18 cellular contexts compared by ENCODE assay signal in genomic region chr3:157096328-157096727, GRCh38.
DNase-seq lines count a peak whose midpoint lies in the region; ATAC-seq and TF ChIP-seq lines count a peak whose summit lies in the region.
"Had no signal": no experiment of that assay in that cellular context is flagged by ENCODE, and none has a peak within 500 bp of the region (broad histone marks: within the 10 kb centered on the region; RNA-seq: fewer than 3 reads in every experiment).

No MANE protein-coding gene starts in this region.

- H3K27me3 ChIP-seq in left ventricle myocardium inferior (ENCODE audit: low read depth) (no peaks in the 10 kb centered on the region), IMR-90 (ENCODE audit: control insufficient read depth, insufficient read depth, low read length) (no peaks in the 10 kb centered on the region), mesenchymal stem cell (ENCODE audit: control insufficient read depth in 1 of 2, insufficient read depth in 1 of 2, low read length in 2 of 2) (no peaks in the 10 kb centered on the region), mesendoderm (ENCODE audit: insufficient read depth, low read length, poor library complexity) (no peaks in the 10 kb centered on the region)
- H3K27me3 ChIP-seq: BE2C had no signal

- TF ChIP-seq POLR2A in IMR-90 (IDR thresholded peaks at IDR 0.05; ENCODE audit: low read depth, low read length), result no peak

- H3K4me2 ChIP-seq in IMR-90 (ENCODE audit: low read depth, low read length) (no peak overlapping the region), mesenchymal stem cell (ENCODE audit: low read length, poor library complexity, severe bottlenecking) (no peak overlapping the region), mesendoderm (ENCODE audit: low read length) (no peak overlapping the region)

- H2BK15ac ChIP-seq in IMR-90 (ENCODE audit: low read depth, low read length) (peak overlapping the region; percentile 76; the same call in 2 of the 3 replicates), mesenchymal stem cell (ENCODE audit: low read depth, poor library complexity, severe bottlenecking) (no peak overlapping the region), mesendoderm (replicated peaks; ENCODE audit: low read depth) (no peak overlapping the region)

- 0 out of 2 replicates have a peak, but pooled peaks cover 3% of the 10 kb centered on the region for H4K20me1 ChIP-seq in IMR-90 (ENCODE audit: insufficient read depth, low read length)

- H4K91ac ChIP-seq in IMR-90 (ENCODE audit: insufficient read depth, low read depth, low read length) (peak overlapping the region; percentile 49; the same call in 1 of the 2 replicates), mesenchymal stem cell (ENCODE audit: low read length) (peak overlapping the region; percentile 10)

- H3K27ac Mint-ChIP-seq in activated T-helper 17 cell treated with anti-CD3 and anti-CD28 coated beads, Interleukin-2, amount 50 U/mL, for 72 hours, result peak overlapping the region; percentile 57
- H3K27ac Mint-ChIP-seq in activated naive CD4-positive, alpha-beta T cell treated with anti-CD3 and anti-CD28 coated beads, Interleukin-2, amount 10 ng/mL, durations not matched to agents 7 days and 5 days, result no peak overlapping the region
- H3K27ac Mint-ChIP-seq: CD4-positive, CD25-positive, alpha-beta regulatory T cell had no signal

- no peak for TF ChIP-seq RAD21 in IMR-90 (IDR thresholded peaks at IDR 0.05; ENCODE audit: low read length)

- peaks cover 39% of the 10 kb centered on the region for H3K4me1 Mint-ChIP-seq in activated T-helper 17 cell treated with anti-CD3 and anti-CD28 coated beads, Interleukin-2, amount 50 U/mL, for 72 hours
- H3K4me1 Mint-ChIP-seq in activated naive CD4-positive, alpha-beta T cell treated with anti-CD3 and anti-CD28 coated beads, Interleukin-2, amount 10 ng/mL, durations not matched to agents 7 days and 5 days, result peaks cover 12% of the 10 kb centered on the region

- H3K9me1 ChIP-seq in IMR-90 (ENCODE audit: insufficient read depth, low read length), result peaks cover 16% of the 10 kb centered on the region

- H3K4me3 ChIP-seq in left ventricle myocardium inferior (no peak overlapping the region), IMR-90 (ENCODE audit: insufficient read depth, low read depth, low read length) (no peak overlapping the region), mesenchymal stem cell (ENCODE audit: insufficient read depth in 1 of 2, low read depth in 1 of 2, low read length in 2 of 2) (no peak overlapping the region), mesendoderm (ENCODE audit: low read length) (no peak overlapping the region)
- H3K4me3 ChIP-seq: GM12878 had no signal

- H3K4me1 ChIP-seq in left ventricle myocardium inferior (peaks cover 78% of the 10 kb centered on the region), IMR-90 (ENCODE audit: control insufficient read depth, insufficient read depth, low read length) (peaks cover 37% of the 10 kb centered on the region), mesenchymal stem cell (ENCODE audit: control insufficient read depth, insufficient read depth, low read depth, low read length) (peaks cover 4% of the 10 kb centered on the region), mesendoderm (ENCODE audit: control insufficient read depth, low read depth, low read length) (no peaks in the 10 kb centered on the region)

- H3K14ac ChIP-seq in IMR-90 (replicated peaks; ENCODE audit: low read depth, low read length) (no peak overlapping the region; the same call in 1 of the 2 replicates), mesenchymal stem cell (ENCODE audit: low read length in 2 of 2) (no peak overlapping the region)

- POLR2A ChIA-PET in IMR-90 (lab: Charles Lee; ENCODE audit: unreplicated experiment), result no interaction called here

- no peak for ATAC-seq in IMR-90 (ENCODE audit: low read depth)
- no peak for ATAC-seq in activated T-helper 17 cell treated with anti-CD3 and anti-CD28 coated beads, Interleukin-2, amount 50 U/mL, for 72 hours (replicated peaks)
- ATAC-seq: GM12878 had no signal

- 75% methylated on average over 3 of the region's 5 CpGs; no CpG with 5 or more reads in 1 of the 2 experiments for WGBS in IMR-90 (ENCODE audit: extremely low coverage in 2 of 2, insufficient read length in 1 of 2), 2 experiments
- 98% methylated on average over 4 of the region's 5 CpGs for WGBS in mesenchymal stem cell
- WGBS in mesendoderm (ENCODE audit: extremely low coverage, insufficient coverage, low lambda C conversion rate), result no CpG with 5 or more reads among the region's 5 CpGs

- TF ChIP-seq CTCF in left ventricle myocardium inferior (IDR thresholded peaks at IDR 0.05; ENCODE audit: borderline replicate concordance) (no peak), IMR-90 (conservative IDR thresholded peaks at IDR 0.05; ENCODE audit: low read depth, low read length) (no peak)

- H2AK5ac ChIP-seq in IMR-90 (ENCODE audit: low read depth, low read length), result peak overlapping the region; percentile 78
- H2AK5ac ChIP-seq in mesenchymal stem cell (ENCODE audit: low read length, severe bottlenecking), result no peak overlapping the region
- H2AK5ac ChIP-seq in mesendoderm (ENCODE audit: low read length), result no peak overlapping the region

- H3K79me1 ChIP-seq in IMR-90 (ENCODE audit: low read depth in 1 of 2, low read length in 2 of 2) (no peaks in the 10 kb centered on the region), mesenchymal stem cell (replicated peaks; ENCODE audit: low read length, poor library complexity, severe bottlenecking) (no peaks in the 10 kb centered on the region), mesendoderm (ENCODE audit: low read length) (no peaks in the 10 kb centered on the region)

- no peak overlapping the region for H2BK5ac ChIP-seq in IMR-90 (ENCODE audit: low read depth, low read length, poor library complexity, severe bottlenecking)
- no peak overlapping the region for H2BK5ac ChIP-seq in mesenchymal stem cell (ENCODE audit: low read depth, low read length, poor library complexity, severe bottlenecking)
- no peak overlapping the region for H2BK5ac ChIP-seq in mesendoderm (ENCODE audit: low read length)

- H3K4ac ChIP-seq in IMR-90 (ENCODE audit: low read depth, low read length) (peak overlapping the region; percentile 37; the same call in 1 of the 2 replicates), mesenchymal stem cell (ENCODE audit: low read depth in 1 of 2, low read length in 2 of 2) (no peak overlapping the region), mesendoderm (ENCODE audit: low read depth, low read length) (no peak overlapping the region)

- H3K36me3 Mint-ChIP-seq in activated T-helper 17 cell treated with anti-CD3 and anti-CD28 coated beads, Interleukin-2, amount 50 U/mL, for 72 hours (ENCODE audit: low read depth), result peaks cover 8% of the 10 kb centered on the region
- no peaks in the 10 kb centered on the region for H3K36me3 Mint-ChIP-seq in activated naive CD4-positive, alpha-beta T cell treated with anti-CD3 and anti-CD28 coated beads, Interleukin-2, amount 10 ng/mL, durations not matched to agents 7 days and 5 days
- H3K36me3 Mint-ChIP-seq: CD4-positive, CD25-positive, alpha-beta regulatory T cell had no signal

- CTCF ChIA-PET in IMR-90 (lab: Yijun Ruan, JAX), result no interaction called here
- CTCF ChIA-PET in activated naive CD4-positive, alpha-beta T cell treated with anti-CD3 and anti-CD28 coated beads, Interleukin-2, amount 10 ng/mL, durations not matched to agents 7 days and 5 days (lab: Charles Lee), result no interaction called here

- no peak overlapping the region for H3K4me3 Mint-ChIP-seq in activated T-helper 17 cell treated with anti-CD3 and anti-CD28 coated beads, Interleukin-2, amount 50 U/mL, for 72 hours
- H3K4me3 Mint-ChIP-seq in activated naive CD4-positive, alpha-beta T cell treated with anti-CD3 and anti-CD28 coated beads, Interleukin-2, amount 10 ng/mL, durations not matched to agents 7 days and 5 days, result no peak overlapping the region
- H3K4me3 Mint-ChIP-seq: CD4-positive, CD25-positive, alpha-beta regulatory T cell; CD8-positive, alpha-beta memory T cell; H9 had no signal

- intact Hi-C loops in left ventricle myocardium inferior (cut with micrococcal nuclease) (no loop called here), cardiac septum (cut with DNase I) (no loop called here), IMR-90 (cut with micrococcal nuclease) (no loop called here)

- no peak overlapping the region for H3K23ac ChIP-seq in IMR-90 (ENCODE audit: low read depth, low read length)
- H3K23ac ChIP-seq in mesenchymal stem cell (ENCODE audit: low read length in 2 of 2), result no peak overlapping the region
- H3K23ac ChIP-seq in mesendoderm (ENCODE audit: low read length), result no peak overlapping the region

- H4K5ac ChIP-seq in IMR-90 (ENCODE audit: low read depth, low read length) (no peak overlapping the region), mesendoderm (ENCODE audit: low read length) (no peak overlapping the region)

- no peak overlapping the region for H3K9ac ChIP-seq in IMR-90 (ENCODE audit: low read depth, low read length)
- H3K9ac ChIP-seq in mesenchymal stem cell (ENCODE audit: low read length), result no peak overlapping the region
- H3K9ac ChIP-seq in mesendoderm (ENCODE audit: low read length), result no peak overlapping the region

- H3K18ac ChIP-seq in IMR-90 (ENCODE audit: low read depth, low read length) (no peak overlapping the region; the same call in 1 of the 2 replicates), mesenchymal stem cell (ENCODE audit: low read depth in 1 of 2, low read length in 2 of 2) (no peak overlapping the region), mesendoderm (ENCODE audit: low read length) (no peak overlapping the region)

- H4K8ac ChIP-seq in IMR-90 (ENCODE audit: low read depth in 2 of 2, low read length in 2 of 2) (no peak overlapping the region), mesenchymal stem cell (ENCODE audit: low read length) (no peak overlapping the region), mesendoderm (ENCODE audit: low read depth, low read length) (no peak overlapping the region)

- in situ Hi-C loops in IMR-90 (cut with MboI; ENCODE audit: low sequenced_read_pairs), result no loop called here

- H2BK120ac ChIP-seq in IMR-90 (ENCODE audit: low read depth, low read length) (peak overlapping the region; percentile 26; the same call in 1 of the 2 replicates), mesenchymal stem cell (ENCODE audit: low read depth, low read length) (no peak overlapping the region), mesendoderm (ENCODE audit: low read depth, low read length) (no peak overlapping the region)

- H3K56ac ChIP-seq in IMR-90 (ENCODE audit: extremely low read depth, insufficient read depth, low read length) (no peak overlapping the region), mesendoderm (ENCODE audit: low read length) (no peak overlapping the region)

- no TSS peak for BruUV-seq in IMR-90 (replicated peaks; lab: Mats Ljungman, UMichigan)

- no peaks in the 10 kb centered on the region for H3K27me3 Mint-ChIP-seq in activated T-helper 17 cell treated with anti-CD3 and anti-CD28 coated beads, Interleukin-2, amount 50 U/mL, for 72 hours
- H3K27me3 Mint-ChIP-seq in activated naive CD4-positive, alpha-beta T cell treated with anti-CD3 and anti-CD28 coated beads, Interleukin-2, amount 10 ng/mL, durations not matched to agents 7 days and 5 days, result peaks cover 4% of the 10 kb centered on the region

- H3K79me2 ChIP-seq in mesendoderm (ENCODE audit: control insufficient read depth, insufficient read depth, low read length), result no peaks in the 10 kb centered on the region

- no peak overlapping the region for H2AK9ac ChIP-seq in IMR-90 (replicated peaks; ENCODE audit: low read depth, low read length, poor library complexity)

- H2BK12ac ChIP-seq in mesenchymal stem cell (ENCODE audit: low read length in 2 of 2), result no peak overlapping the region

- DNase-seq in left ventricle myocardium inferior (no peak), cardiac septum (ENCODE audit: low spot score) (no peak), IMR-90 (no peak), mesenchymal stem cell (no peak), mesendoderm (no peak)
- DNase-seq in activated naive CD4-positive, alpha-beta T cell treated with anti-CD3 and anti-CD28 coated beads, Interleukin-2, amount 10 ng/mL, durations not matched to agents 7 days and 5 days, result no peak
- DNase-seq: BE2C; C1 segment of cervical spinal cord; CD4-positive, CD25-positive, alpha-beta regulatory T cell; CD8-positive, alpha-beta memory T cell; COR-L47; DMS 273 treated with DMSO at 0.1 percent for 48 hours; DMS53; DND-41; EL; H9 had no signal

- peak overlapping the region; percentile 100 for H3K27ac ChIP-seq in left ventricle myocardium inferior (replicated peaks)
- H3K27ac ChIP-seq in IMR-90 (ENCODE audit: insufficient read depth, low read length), result no peak overlapping the region
- no peak overlapping the region for H3K27ac ChIP-seq in mesenchymal stem cell (ENCODE audit: low read length, poor library complexity, severe bottlenecking)
- H3K27ac ChIP-seq in mesendoderm (ENCODE audit: low read depth, low read length), result no peak overlapping the region

- dilution Hi-C loops in IMR-90 (cut with HindIII; ENCODE audit: low sequenced_read_pairs, unreplicated experiment), result no loop called here

- H3K9me3 Mint-ChIP-seq in activated T-helper 17 cell treated with anti-CD3 and anti-CD28 coated beads, Interleukin-2, amount 50 U/mL, for 72 hours, result no peaks in the 10 kb centered on the region
- no peaks in the 10 kb centered on the region for H3K9me3 Mint-ChIP-seq in activated naive CD4-positive, alpha-beta T cell treated with anti-CD3 and anti-CD28 coated beads, Interleukin-2, amount 10 ng/mL, durations not matched to agents 7 days and 5 days
- H3K9me3 Mint-ChIP-seq: CD8-positive, alpha-beta memory T cell; H9 had no signal

- H3K36me3 ChIP-seq in left ventricle myocardium inferior, result no peaks in the 10 kb centered on the region
- no peaks in the 10 kb centered on the region for H3K36me3 ChIP-seq in IMR-90 (ENCODE audit: control insufficient read depth, insufficient read depth, low read length)
- no peaks in the 10 kb centered on the region for H3K36me3 ChIP-seq in mesenchymal stem cell (ENCODE audit: control insufficient read depth in 1 of 2, insufficient read depth in 2 of 2, low read depth in 1 of 2, low read length in 2 of 2)
- no peaks in the 10 kb centered on the region for H3K36me3 ChIP-seq in mesendoderm (ENCODE audit: control insufficient read depth, insufficient read depth, low read length)
- H3K36me3 ChIP-seq: BE2C had no signal

- H2AFZ ChIP-seq in IMR-90 (replicated peaks; ENCODE audit: low read length, poor library complexity), result peak overlapping the region; percentile 30
- H2AFZ ChIP-seq in mesenchymal stem cell (ENCODE audit: low read depth, low read length), result no peak overlapping the region

- 0 out of 2 replicates have a peak overlapping the region, but pooled peaks have one; percentile 21 for H2BK20ac ChIP-seq in IMR-90 (ENCODE audit: low read depth, low read length)

- H3K9me3 ChIP-seq in left ventricle myocardium inferior (replicated peaks), result no peaks in the 10 kb centered on the region
- no peaks in the 10 kb centered on the region for H3K9me3 ChIP-seq in IMR-90 (ENCODE audit: control insufficient read depth, insufficient read depth, low read length)
- no peaks in the 10 kb centered on the region for H3K9me3 ChIP-seq in mesenchymal stem cell (ENCODE audit: control insufficient read depth, low read length)
- H3K9me3 ChIP-seq: BE2C had no signal
